In the genomic region with DNA sequence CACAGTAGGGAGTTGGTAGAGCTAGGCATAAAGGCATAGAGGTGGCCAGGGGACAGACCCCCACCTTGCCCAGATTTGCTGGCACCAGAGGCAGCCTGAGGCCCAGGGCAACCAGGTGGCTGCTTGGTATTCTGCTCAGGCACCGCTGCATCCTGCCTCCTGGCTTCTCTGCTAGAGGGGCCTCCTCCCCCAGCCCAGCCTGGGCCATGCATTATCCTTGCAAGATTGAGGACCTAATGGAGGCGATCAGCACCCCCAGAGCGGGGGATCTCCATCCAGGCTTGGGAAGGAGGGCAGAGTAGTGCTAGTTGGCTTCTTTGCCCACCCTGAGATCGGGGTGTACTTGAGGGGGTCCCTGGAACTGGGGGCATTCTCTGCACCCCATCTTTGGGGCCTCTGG, we compare ENCODE assay signal across 22 cellular contexts. TPM values are rescaled to one million over a fixed set of nuclear protein-coding genes. Genes with fewer than 3 reads are reported as not detected.
"Had no signal": no experiment of that assay in that cellular context is flagged by ENCODE, and none has a peak within 500 bp of the region (broad histone marks: within the 10 kb centered on the region; RNA-seq: fewer than 3 reads in every experiment).

No MANE protein-coding gene starts in this region.

- H3K9me3 Mint-ChIP-seq: activated CD4-positive, alpha-beta memory T cell treated with anti-CD3 and anti-CD28 coated beads for 36 hours; activated T-cell treated with anti-CD3 and anti-CD28 coated beads, Interleukin-2, amount 50 U/mL, for 72 hours; mesothelial cell of epicardium had no signal

- H3K36me3 Mint-ChIP-seq: activated CD4-positive, alpha-beta memory T cell treated with anti-CD3 and anti-CD28 coated beads for 36 hours; activated naive CD8-positive, alpha-beta T cell; mesothelial cell of epicardium had no signal

- DNase-seq: activated CD4-positive, alpha-beta memory T cell treated with anti-CD3 and anti-CD28 coated beads for 36 hours; activated CD4-positive, alpha-beta T cell treated with anti-CD3 and anti-CD28 coated beads for 36 hours; activated gamma-delta T cell treated with Interleukin-2 at 50 U/mL for 16 hours; activated T-cell treated with anti-CD3 and anti-CD28 coated beads, Interleukin-2, amount 50 U/mL, for 72 hours; amniotic stem cell; caudate nucleus; esophagus squamous epithelium; hippocampal formation; kidney; left ventricle myocardium superior; stimulated activated CD4-positive, alpha-beta T cell treated with anti-CD3 and anti-CD28 coated beads, Interleukin-4, amount 100 ng/mL, for 1 hour; stimulated activated naive CD4-positive, alpha-beta T cell treated with Interleukin-2 at 50 U/mL for 16 hours; substantia nigra; T-helper 17 cell; uterus had no signal

- H3K4me3 Mint-ChIP-seq: activated CD4-positive, alpha-beta memory T cell treated with anti-CD3 and anti-CD28 coated beads for 36 hours; activated CD4-positive, alpha-beta T cell treated with anti-CD3 and anti-CD28 coated beads for 36 hours; activated naive CD8-positive, alpha-beta T cell; activated T-cell treated with anti-CD3 and anti-CD28 coated beads, Interleukin-2, amount 50 U/mL, for 72 hours; mesothelial cell of epicardium; T-helper 17 cell had no signal

- H3K27me3 Mint-ChIP-seq: activated naive CD8-positive, alpha-beta T cell had no signal

- H3K27ac Mint-ChIP-seq: activated CD4-positive, alpha-beta memory T cell treated with anti-CD3 and anti-CD28 coated beads for 36 hours; activated CD4-positive, alpha-beta T cell treated with anti-CD3 and anti-CD28 coated beads for 36 hours; activated naive CD8-positive, alpha-beta T cell; activated T-cell treated with anti-CD3 and anti-CD28 coated beads, Interleukin-2, amount 50 U/mL, for 72 hours; mesothelial cell of epicardium; T-helper 17 cell had no signal

- ATAC-seq: activated CD4-positive, alpha-beta T cell treated with anti-CD3 and anti-CD28 coated beads for 36 hours; activated T-cell treated with anti-CD3 and anti-CD28 coated beads, Interleukin-2, amount 50 U/mL, for 72 hours; left ventricle myocardium superior; T-helper 17 cell had no signal

RNA-seq across cellular contexts. Expression of gene PRR15L, which starts 37.0 kb away (rescaled TPM):
- total RNA-seq: activated CD4-positive, alpha-beta memory T cell treated with anti-CD3 and anti-CD28 coated beads for 36 hours; activated CD4-positive, alpha-beta T cell treated with anti-CD3 and anti-CD28 coated beads for 36 hours; activated T-cell treated with anti-CD3 and anti-CD28 coated beads, Interleukin-2, amount 50 U/mL, for 72 hours; endothelial cell of umbilical vein; fibroblast of villous mesenchyme; glomerular endothelial cell; left ventricle myocardium superior; skeletal muscle tissue; T-helper 17 cell; tibial nerve had no signal
